20 cellular contexts compared by ENCODE assay signal in the genomic region with DNA sequence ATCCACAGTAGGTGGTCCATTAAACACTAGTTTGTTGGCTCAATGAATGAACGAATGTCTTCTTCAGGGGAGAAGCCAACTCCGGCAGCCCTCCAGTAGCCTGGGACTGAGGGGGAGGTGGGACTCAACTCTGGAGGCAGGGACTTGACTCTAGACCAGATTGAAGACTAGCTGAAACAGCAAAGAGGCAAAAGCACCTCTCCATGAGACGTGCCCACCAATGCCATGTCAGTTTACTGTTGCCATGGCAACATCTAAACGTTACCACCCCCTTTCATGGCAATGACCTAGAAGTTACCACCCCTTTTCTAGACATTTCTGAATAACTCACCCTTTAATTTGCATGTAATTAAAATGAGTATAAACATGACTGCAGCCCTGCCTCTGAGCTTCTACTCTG.
"Had no signal": no experiment of that assay in that cellular context is flagged by ENCODE, and none has a peak within 500 bp of the region (broad histone marks: within the 10 kb centered on the region; RNA-seq: fewer than 3 reads in every experiment).

No MANE protein-coding gene starts in this region.

- H3K4me3 Mint-ChIP-seq: activated CD8-positive, alpha-beta T cell treated with anti-CD3 and anti-CD28 coated beads, Interleukin-2, amount 10 ng/mL, durations not matched to agents 7 days and 5 days; T-helper 17 cell had no signal

- H3K27me3 ChIP-seq: Peyer's patch had no signal

- H3K9ac ChIP-seq: KMS-11 had no signal

- H3K27ac ChIP-seq: breast epithelium, KMS-11, Peyer's patch, VCaP had no signal

- H3K9me3 ChIP-seq: breast epithelium, Peyer's patch had no signal

- ATAC-seq: activated CD8-positive, alpha-beta T cell treated with anti-CD3 and anti-CD28 coated beads, Interleukin-2, amount 10 ng/mL, durations not matched to agents 7 days and 5 days; T-helper 17 cell had no signal

- H3K27ac Mint-ChIP-seq: activated CD8-positive, alpha-beta T cell treated with anti-CD3 and anti-CD28 coated beads, Interleukin-2, amount 10 ng/mL, durations not matched to agents 7 days and 5 days; T-helper 17 cell had no signal

- H3K4me3 ChIP-seq: breast epithelium, Peyer's patch had no signal

- DNase-seq: activated CD4-positive, alpha-beta T cell treated with anti-CD3 and anti-CD28 coated beads for 4 hours; activated CD4-positive, alpha-beta T cell treated with anti-CD3 and anti-CD28 coated beads, Interleukin-2, amount 50 U/mL, for 4 hours; activated CD8-positive, alpha-beta memory T cell treated with anti-CD3 and anti-CD28 coated beads, Interleukin-2, amount 50 U/mL, for 48 hours; activated CD8-positive, alpha-beta T cell treated with anti-CD3 and anti-CD28 coated beads, Interleukin-2, amount 10 ng/mL, durations not matched to agents 7 days and 5 days; activated naive CD4-positive, alpha-beta T cell treated with anti-CD3 and anti-CD28 coated beads, Interleukin-2, amount 50 U/mL, for 16 hours; activated T-cell treated with anti-CD3 and anti-CD28 coated beads, Interleukin-2, amount 50 U/mL, for 1 hour; aorta; MM.1S; NCI-H1105 treated with DMSO at 0.1 percent for 48 hours; NCI-H146; NCI-H187 treated with DMSO at 0.1 percent for 48 hours; NCI-H2081 treated with DMSO at 0.1 percent for 48 hours; NCI-H446; Peyer's patch; T-helper 17 cell; T1000 had no signal

- FAIRE-seq: TTC549 had no signal

- H3K4me2 ChIP-seq: KMS-11 had no signal

- H3K4me1 ChIP-seq: breast epithelium, Peyer's patch had no signal

- H3K36me3 ChIP-seq: breast epithelium, Peyer's patch had no signal
